In the genomic region with DNA sequence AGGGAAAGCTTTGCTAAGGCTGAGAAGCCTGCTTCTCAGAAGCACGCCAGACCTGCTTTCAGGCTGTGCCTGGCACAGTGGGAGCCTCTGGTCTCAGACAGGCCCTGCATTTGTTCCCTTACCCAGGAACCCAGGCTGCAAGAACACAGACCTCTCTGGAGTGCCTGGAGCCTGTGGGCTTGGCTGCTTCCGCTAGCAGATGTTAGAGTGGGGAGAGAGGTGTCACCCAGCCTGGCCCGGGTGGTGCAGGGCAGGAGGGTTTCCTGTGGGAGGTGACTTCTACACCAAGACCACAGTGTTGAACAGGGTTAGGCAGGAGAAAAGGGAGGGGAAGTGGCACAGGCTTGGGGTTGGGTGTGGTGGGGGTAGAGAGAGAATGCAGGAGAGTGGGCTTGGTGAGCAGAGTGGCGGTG, we compare ENCODE assay signal across 10 cellular contexts. TPM values are rescaled to one million over a fixed set of nuclear protein-coding genes. Genes with fewer than 3 reads are reported as not detected.
A peak's percentile ranks its signal among the peaks of the same experiment; 100 is the strongest.
DNase-seq lines count a peak whose midpoint lies in the region; ATAC-seq and TF ChIP-seq lines count a peak whose summit lies in the region.
"Had no signal": no experiment of that assay in that cellular context is flagged by ENCODE, and none has a peak within 500 bp of the region (broad histone marks: within the 10 kb centered on the region; RNA-seq: fewer than 3 reads in every experiment).

No MANE protein-coding gene starts in this region.

- TF ChIP-seq POLR2A in Peyer's patch (IDR thresholded peaks at IDR 0.05) = no peak

- intact Hi-C loops in PC-3 (cut with micrococcal nuclease) = loop anchor here (5.0 kb wide), 1 partner anchor 130 kb away; no protein-coding TSS in a partner anchor

- DNase-seq in Peyer's patch (peak; percentile 50 to 80 (median 53)), progenitor cell of endocrine pancreas (ENCODE audit: low spot score, unreplicated experiment) (no peak), EL (no peak), PC-3 (no peak)
- DNase-seq in activated effector memory CD4-positive, alpha-beta T cell treated with Interleukin-2 at 50 U/mL for 16 hours = peak; percentile 74
- peak; percentile 38 for DNase-seq in stimulated activated CD4-positive, alpha-beta T cell treated with anti-CD3 and anti-CD28 coated beads, Interleukin-12 subunit alpha, Interleukin-12 subunit beta, amount 100 ng/mL, for 4 hours
- DNase-seq: MG63 had no signal

- peaks cover 3% of the 10 kb centered on the region for H3K4me1 Mint-ChIP-seq in progenitor cell of endocrine pancreas (ENCODE audit: low read depth)

- no TSS peak for BruUV-seq in PC-3 (replicated peaks; lab: Mats Ljungman, UMichigan)

- H4K20me1 ChIP-seq in PC-3 (ENCODE audit: low read length) = no peaks in the 10 kb centered on the region

- H3K27me3 ChIP-seq in Peyer's patch (no peaks in the 10 kb centered on the region), PC-3 (ENCODE audit: low read length) (no peaks in the 10 kb centered on the region)
- H3K27me3 ChIP-seq: MG63 had no signal

- H3K4me3 ChIP-seq in Peyer's patch = no peak overlapping the region
- no peak overlapping the region for H3K4me3 ChIP-seq in PC-3 (ENCODE audit: low read length)
- H3K4me3 ChIP-seq: MG63 had no signal

- H3K27ac Mint-ChIP-seq in progenitor cell of endocrine pancreas = no peak overlapping the region

- POLR2A ChIA-PET in PC-3 (lab: Charles Lee; ENCODE audit: unreplicated experiment) = no interaction called here

- peaks cover 3% of the 10 kb centered on the region for H3K9me3 Mint-ChIP-seq in progenitor cell of endocrine pancreas (ENCODE audit: low read depth)

- TF ChIP-seq CTCF in Peyer's patch (IDR thresholded peaks at IDR 0.05) (no peak), progenitor cell of endocrine pancreas (IDR thresholded peaks at IDR 0.05; ENCODE audit: unreplicated experiment) (no peak), PC-3 (conservative IDR thresholded peaks at IDR 0.05; ENCODE audit: low read depth, low read length) (no peak)

- H3K27ac ChIP-seq in Peyer's patch = peak overlapping the region in 2 of 4 donors; percentile 34 to 44
- H3K27ac ChIP-seq in PC-3 (ENCODE audit: low read length) = no peak overlapping the region

- H3K4me1 ChIP-seq in Peyer's patch (no peaks in the 10 kb centered on the region), PC-3 (ENCODE audit: insufficient read depth, low read length) (peaks cover 16% of the 10 kb centered on the region)

- no peaks in the 10 kb centered on the region for H3K79me2 ChIP-seq in PC-3 (ENCODE audit: low read length)

- H3K27me3 Mint-ChIP-seq in progenitor cell of endocrine pancreas = peaks cover 11% of the 10 kb centered on the region

- H3K4me3 Mint-ChIP-seq in progenitor cell of endocrine pancreas (ENCODE audit: low read depth) = no peak overlapping the region
- H3K4me3 Mint-ChIP-seq: brain had no signal

- no peaks in the 10 kb centered on the region for H3F3A ChIP-seq in PC-3 (ENCODE audit: low read length, unreplicated experiment)

- no peak overlapping the region for H3K9ac ChIP-seq in PC-3 (ENCODE audit: low read length)

- no peak overlapping the region for H2AFZ ChIP-seq in PC-3 (ENCODE audit: low read length)

- H3K4me2 ChIP-seq in PC-3 (ENCODE audit: low read length) = no peak overlapping the region

- no peaks in the 10 kb centered on the region for H3K9me2 ChIP-seq in PC-3 (replicated peaks; ENCODE audit: low read length)

- no peaks in the 10 kb centered on the region for H3K9me3 ChIP-seq in Peyer's patch
- H3K9me3 ChIP-seq in PC-3 (ENCODE audit: low read length) = no peaks in the 10 kb centered on the region

- no peaks in the 10 kb centered on the region for H3K36me3 ChIP-seq in Peyer's patch
- H3K36me3 ChIP-seq in PC-3 (ENCODE audit: low read depth, low read length) = no peaks in the 10 kb centered on the region
- H3K36me3 ChIP-seq: MG63 had no signal

- ATAC-seq in GM18508 (IDR thresholded peaks at IDR 0.05; ENCODE audit: insufficient read depth, unreplicated experiment) (peak; percentile 40), HG02981 (IDR thresholded peaks at IDR 0.05; ENCODE audit: unreplicated experiment) (no peak), PC-3 (no peak)

- CTCF ChIA-PET in PC-3 (lab: Charles Lee) = no interaction called here

- H3K36me3 Mint-ChIP-seq in progenitor cell of endocrine pancreas (ENCODE audit: insufficient read depth) = no peaks in the 10 kb centered on the region
- H3K36me3 Mint-ChIP-seq: brain had no signal

RNA-seq across cellular contexts. Expression of a gene that starts 35.8 kb away (rescaled TPM):
- total RNA-seq in Peyer's patch (10 to 100 TPM; 12.8 to 50.3 (median 34.7) TPM), progenitor cell of endocrine pancreas (19.7 and 26.2 TPM in 2 replicates), PC-3 (2014; rRNA removed) (33.7 and 41.5 TPM in 2 replicates)

RNA-seq across cellular contexts. Expression of a gene that starts 50.2 kb away (rescaled TPM):
- total RNA-seq in Peyer's patch (10 to 100 TPM in 1 of 4 donors, 1 to 10 TPM in 3; 3.0 to 30.5 (median 4.3) TPM), progenitor cell of endocrine pancreas (1.6 and 1.9 TPM in 2 replicates), PC-3 (2014; rRNA removed) (not detected in 2 replicates)

RNA-seq across cellular contexts. Expression of a gene that starts 56.2 kb away (rescaled TPM):
- total RNA-seq in Peyer's patch = 10 to 100 TPM in 1 of 4 donors, 1 to 10 TPM in 3; 1.7 to 10.7 (median 2.5) TPM
- 15.6 and 16.9 TPM in 2 replicates for total RNA-seq in progenitor cell of endocrine pancreas
- total RNA-seq in PC-3 (2014; rRNA removed) = 12.7 and 13.9 TPM in 2 replicates

Comparison
In these comparisons a context has a peak if more than half of its experiments do, and no peak if none do; other contexts are left out.
1. DNase-seq: peak in Peyer's patch (3 of 3), activated effector memory CD4-positive, alpha-beta T cell treated with Interleukin-2 at 50 U/mL for 16 hours (single experiment) and stimulated activated CD4-positive, alpha-beta T cell treated with anti-CD3 and anti-CD28 coated beads, Interleukin-12 subunit alpha, Interleukin-12 subunit beta, amount 100 ng/mL, for 4 hours (single experiment); none in progenitor cell of endocrine pancreas (single experiment), EL (single experiment) and PC-3 (single experiment).